Comparison of ENCODE assay signal across 12 cellular contexts in genomic region chr5:175913835-175914672, GRCh38. TPM values are rescaled to one million over a fixed set of nuclear protein-coding genes. Genes with fewer than 3 reads are reported as not detected.
DNase-seq lines count a peak whose midpoint lies in the region; ATAC-seq, FAIRE-seq and TF ChIP-seq lines count a peak whose summit lies in the region.
"Not testable (repeated sequence)": the region's sequence is repeated elsewhere in the genome, so short reads cannot be mapped to it uniquely, and the experiment has no call there.
"Had no signal": no experiment of that assay in that cellular context is flagged by ENCODE, and none has a peak within 500 bp of the region (broad histone marks: within the 10 kb centered on the region; RNA-seq: fewer than 3 reads in every experiment).

No MANE protein-coding gene starts in this region.

- not testable (repeated sequence) for H2AFZ ChIP-seq in H9 (ENCODE audit: low read length)

- not testable (repeated sequence) for H2BK120ac ChIP-seq in H9 (ENCODE audit: low read depth, low read length, poor library complexity, severe bottlenecking)

- WGBS in H9 (ENCODE audit: extremely low coverage, insufficient read length, low lambda C conversion rate): no CpG with 5 or more reads among the region's 20 CpGs
- WGBS in body of pancreas, 2 donors: 40 to 57% methylated on average over 2 to 5 of the region's 20 CpGs
- 50% methylated on average over 7 of the region's 20 CpGs for WGBS in right lobe of liver (ENCODE audit: insufficient coverage, low coverage, low lambda C conversion rate, missing lambda C conversion rate)

- H3K14ac ChIP-seq in H9 (ENCODE audit: insufficient read depth, low read length): not testable (repeated sequence)

- not testable (repeated sequence) for H4K20me1 ChIP-seq in H9 (ENCODE audit: control insufficient read depth, insufficient read depth, insufficient read length)

- not testable (repeated sequence) for H4K5ac ChIP-seq in H9 (ENCODE audit: insufficient read length, low read depth, low read length)

- H3K4me3 Mint-ChIP-seq in H9; natural killer cell; progenitor cell of endocrine pancreas (ENCODE audit: low read depth): not testable (repeated sequence)
- peak overlapping the region in 1 of 5 donors; percentile 29 for H3K4me3 Mint-ChIP-seq in immature natural killer cell

- not testable (repeated sequence) for H2BK20ac ChIP-seq in H9 (ENCODE audit: low read depth, low read length, poor library complexity, severe bottlenecking)

- H2AK5ac ChIP-seq in H9 (ENCODE audit: insufficient read length, low read length): not testable (repeated sequence)

- not testable (repeated sequence) for H3K23me2 ChIP-seq in H9 (ENCODE audit: insufficient read length, low read depth, low read length, poor library complexity, severe bottlenecking)

- not testable (repeated sequence) for H3K27ac ChIP-seq in H9 (ENCODE audit: insufficient read length, low read depth, low read length)
- peak overlapping the region; percentile 76 for H3K27ac ChIP-seq in VCaP
- peak overlapping the region in 3 of 4 donors; percentile 26 to 69 (median 58) for H3K27ac ChIP-seq in body of pancreas
- peak overlapping the region in 2 of 3 donors; percentile 20 to 37 for H3K27ac ChIP-seq in right lobe of liver

- not testable (repeated sequence) for H3K79me1 ChIP-seq in H9 (ENCODE audit: insufficient read depth, low read depth, low read length, poor library complexity, severe bottlenecking)

- H3K4me1 Mint-ChIP-seq in H9; progenitor cell of endocrine pancreas (ENCODE audit: low read depth): not testable (repeated sequence)
- H3K4me1 Mint-ChIP-seq in immature natural killer cell (peaks cover 27 to 28% of the 10 kb centered on the region in 2 donors), natural killer cell (peaks cover 9 to 14% of the 10 kb centered on the region in 2 donors)

- not testable (repeated sequence) for H3K27me3 ChIP-seq in H9 (ENCODE audit: insufficient read depth, low read length); body of pancreas; right lobe of liver

- ATAC-seq in body of pancreas: peak; percentile 93
- peak; percentile 80 to 92 (median 87) for ATAC-seq in right lobe of liver
- ATAC-seq in natural killer cell: not testable (repeated sequence)

- H3K9me3 Mint-ChIP-seq in H9; immature natural killer cell; natural killer cell; progenitor cell of endocrine pancreas (ENCODE audit: low read depth): not testable (repeated sequence)

- not testable (repeated sequence) for TF ChIP-seq POLR2A in body of pancreas (IDR thresholded peaks at IDR 0.05); right lobe of liver (IDR thresholded peaks at IDR 0.05)

- H3K4me1 ChIP-seq in H9 (ENCODE audit: insufficient read depth, low read length); body of pancreas; right lobe of liver: not testable (repeated sequence)

- not testable (repeated sequence) for H3K27me3 Mint-ChIP-seq in H9 (ENCODE audit: low read depth); immature natural killer cell (ENCODE audit: low read depth in 3 of 3); natural killer cell (ENCODE audit: low read depth in 2 of 2); progenitor cell of endocrine pancreas

- H4K91ac ChIP-seq in H9 (ENCODE audit: insufficient read length, low read depth, low read length): not testable (repeated sequence)

- not testable (repeated sequence) for H3K4me3 ChIP-seq in body of pancreas, right lobe of liver

- H3K79me2 ChIP-seq in H9 (ENCODE audit: insufficient read depth, low read length): not testable (repeated sequence)

- not testable (repeated sequence) for H3K9ac ChIP-seq in H9 (ENCODE audit: extremely low read depth, insufficient read length, low read length)

- H3K4ac ChIP-seq in H9 (ENCODE audit: low read depth, low read length): not testable (repeated sequence)

- H3K4me2 ChIP-seq in H9 (ENCODE audit: insufficient read depth, insufficient read length, low read length): not testable (repeated sequence)

- intact Hi-C loops in body of pancreas (cut with DNase I); right lobe of liver (cut with DNase I); natural killer cell (cut with micrococcal nuclease): not testable (repeated sequence)

- not testable (repeated sequence) for H3K9me3 ChIP-seq in H9 (ENCODE audit: control insufficient read depth, low read depth, low read length); body of pancreas; right lobe of liver

- peak; percentile 46 for FAIRE-seq in urothelium cell line (lab: Jason Lieb, UNC)

- not testable (repeated sequence) for H2BK5ac ChIP-seq in H9 (ENCODE audit: insufficient read length, low read length)

- peak; percentile 25 for DNase-seq in H9
- DNase-seq in body of pancreas: peak in 3 of 4 donors; percentile 25 to 37 (median 27)
- DNase-seq in immature natural killer cell; right lobe of liver; natural killer cell; progenitor cell of endocrine pancreas (ENCODE audit: low spot score, unreplicated experiment); urothelium cell line (ENCODE audit: low spot score): not testable (repeated sequence)

- H2BK15ac ChIP-seq in H9 (ENCODE audit: low read depth, low read length): not testable (repeated sequence)

- not testable (repeated sequence) for H3K56ac ChIP-seq in H9 (ENCODE audit: insufficient read length, low read depth, low read length)

- H3K36me3 ChIP-seq in body of pancreas (replicated peaks in 1 of 2; ENCODE audit: insufficient read depth in 1 of 2, low read depth in 2 of 2); right lobe of liver: not testable (repeated sequence)

- not testable (repeated sequence) for H2BK12ac ChIP-seq in H9 (ENCODE audit: insufficient read length, low read depth, low read length)

- TF ChIP-seq CTCF in H9 (conservative IDR thresholded peaks at IDR 0.05); VCaP (conservative IDR thresholded peaks at IDR 0.05); body of pancreas (IDR thresholded peaks at IDR 0.05); right lobe of liver (IDR thresholded peaks at IDR 0.05); natural killer cell (IDR thresholded peaks at IDR 0.05); progenitor cell of endocrine pancreas (IDR thresholded peaks at IDR 0.05; ENCODE audit: unreplicated experiment): not testable (repeated sequence)

- peak overlapping the region; percentile 31 to 83 (median 78); a peak in 3 of 7 replicates for H3K27ac Mint-ChIP-seq in H9
- peak overlapping the region in 4 of 6 donors; percentile 55 to 88 (median 62) for H3K27ac Mint-ChIP-seq in immature natural killer cell
- peak overlapping the region; percentile 84 to 94 for H3K27ac Mint-ChIP-seq in natural killer cell
- peak overlapping the region; percentile 87 for H3K27ac Mint-ChIP-seq in progenitor cell of endocrine pancreas

- not testable (repeated sequence) for H3T11ph ChIP-seq in H9 (ENCODE audit: low read length)

- not testable (repeated sequence) for H3K23ac ChIP-seq in H9 (ENCODE audit: insufficient read length, low read depth, low read length)

- H3K36me3 Mint-ChIP-seq in H9 (ENCODE audit: insufficient read depth in 1 of 3, low read depth in 3 of 3): peaks cover 0 to 12% (median 3%) of the 10 kb centered on the region in 3 experiments; a peak in 5 of 7 replicates
- not testable (repeated sequence) for H3K36me3 Mint-ChIP-seq in immature natural killer cell; natural killer cell; progenitor cell of endocrine pancreas (ENCODE audit: insufficient read depth)

- H4K8ac ChIP-seq in H9 (replicated peaks; ENCODE audit: insufficient read length, low read depth, low read length): not testable (repeated sequence)

- not testable (repeated sequence) for H3K18ac ChIP-seq in H9 (ENCODE audit: insufficient read length, low read depth, low read length)

RNA-seq across cellular contexts. Expression of gene CPLX2, which starts 42.7 kb away (rescaled TPM):
- total RNA-seq in H9 (2021) (1.2 and 1.9 TPM in 2 replicates), body of pancreas (10 to 100 TPM; 10.9 to 11.9 TPM), right lobe of liver (under 1 TPM in 2 of 6 experiments, not detected in 4; 0.18 to 0.56 TPM), natural killer cell (not detected), progenitor cell of endocrine pancreas (3.3 TPM in 2 replicates)
- not detected for polyA plus RNA-seq in immature natural killer cell
- total RNA-seq: A172; CD4-positive, CD25-positive, alpha-beta regulatory T cell; Daoy; H4 had no signal

RNA-seq across cellular contexts. Expression of gene THOC3, which starts 54.1 kb away (rescaled TPM):
- total RNA-seq in H9 (2021): 123 TPM in 2 replicates
- total RNA-seq in body of pancreas: 10 to 100 TPM; 18.9 to 26.0 TPM
- 10 to 100 TPM; 48.8 to 71.5 (median 52.0) TPM for polyA plus RNA-seq in immature natural killer cell
- 10 to 100 TPM; 12.0 to 26.6 (median 21.9) TPM for total RNA-seq in right lobe of liver
- total RNA-seq in natural killer cell: 10 to 100 TPM; 14.3 to 21.0 (median 16.9) TPM
- total RNA-seq in progenitor cell of endocrine pancreas: 76.3 and 77.1 TPM in 2 replicates
